1 cellular context compared by ENCODE assay signal in the genomic region with DNA sequence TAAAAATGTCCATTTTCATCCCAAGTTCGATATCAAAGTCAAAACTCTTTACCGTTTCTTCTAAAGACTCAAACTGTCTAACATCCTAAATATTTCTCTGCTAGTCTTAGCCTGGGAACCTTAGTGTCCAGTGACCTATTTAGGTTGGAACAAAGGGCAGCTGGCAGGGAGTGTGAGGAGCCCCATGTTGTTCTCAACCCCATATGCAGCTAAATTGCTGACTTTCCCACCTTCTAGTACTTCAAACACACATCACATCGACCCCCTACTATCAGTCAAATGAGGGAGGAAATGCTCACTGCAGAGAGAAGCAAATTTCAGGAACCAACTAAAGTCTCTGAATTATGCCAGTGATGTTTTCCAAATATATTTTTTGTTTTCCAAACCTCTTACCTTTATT.
TF ChIP-seq lines count a peak whose summit lies in the region.

No MANE protein-coding gene starts in this region.

TF ChIP-seq in WTC11, 78 proteins besides CTCF, POLR2A, EP300 and RAD21:
- TF ChIP-seq, protein P1, sequence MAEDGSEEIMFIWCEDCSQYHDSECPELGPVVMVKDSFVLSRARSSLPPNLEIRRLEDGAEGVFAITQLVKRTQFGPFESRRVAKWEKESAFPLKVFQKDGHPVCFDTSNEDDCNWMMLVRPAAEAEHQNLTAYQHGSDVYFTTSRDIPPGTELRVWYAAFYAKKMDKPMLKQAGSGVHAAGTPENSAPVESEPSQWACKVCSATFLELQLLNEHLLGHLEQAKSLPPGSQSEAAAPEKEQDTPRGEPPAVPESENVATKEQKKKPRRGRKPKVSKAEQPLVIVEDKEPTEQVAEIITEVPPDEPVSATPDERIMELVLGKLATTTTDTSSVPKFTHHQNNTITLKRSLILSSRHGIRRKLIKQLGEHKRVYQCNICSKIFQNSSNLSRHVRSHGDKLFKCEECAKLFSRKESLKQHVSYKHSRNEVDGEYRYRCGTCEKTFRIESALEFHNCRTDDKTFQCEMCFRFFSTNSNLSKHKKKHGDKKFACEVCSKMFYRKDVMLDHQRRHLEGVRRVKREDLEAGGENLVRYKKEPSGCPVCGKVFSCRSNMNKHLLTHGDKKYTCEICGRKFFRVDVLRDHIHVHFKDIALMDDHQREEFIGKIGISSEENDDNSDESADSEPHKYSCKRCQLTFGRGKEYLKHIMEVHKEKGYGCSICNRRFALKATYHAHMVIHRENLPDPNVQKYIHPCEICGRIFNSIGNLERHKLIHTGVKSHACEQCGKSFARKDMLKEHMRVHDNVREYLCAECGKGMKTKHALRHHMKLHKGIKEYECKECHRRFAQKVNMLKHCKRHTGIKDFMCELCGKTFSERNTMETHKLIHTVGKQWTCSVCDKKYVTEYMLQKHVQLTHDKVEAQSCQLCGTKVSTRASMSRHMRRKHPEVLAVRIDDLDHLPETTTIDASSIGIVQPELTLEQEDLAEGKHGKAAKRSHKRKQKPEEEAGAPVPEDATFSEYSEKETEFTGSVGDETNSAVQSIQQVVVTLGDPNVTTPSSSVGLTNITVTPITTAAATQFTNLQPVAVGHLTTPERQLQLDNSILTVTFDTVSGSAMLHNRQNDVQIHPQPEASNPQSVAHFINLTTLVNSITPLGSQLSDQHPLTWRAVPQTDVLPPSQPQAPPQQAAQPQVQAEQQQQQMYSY (CRISPR knock-in tag; IDR thresholded peaks at IDR 0.05): no peak
